In the genomic region with DNA sequence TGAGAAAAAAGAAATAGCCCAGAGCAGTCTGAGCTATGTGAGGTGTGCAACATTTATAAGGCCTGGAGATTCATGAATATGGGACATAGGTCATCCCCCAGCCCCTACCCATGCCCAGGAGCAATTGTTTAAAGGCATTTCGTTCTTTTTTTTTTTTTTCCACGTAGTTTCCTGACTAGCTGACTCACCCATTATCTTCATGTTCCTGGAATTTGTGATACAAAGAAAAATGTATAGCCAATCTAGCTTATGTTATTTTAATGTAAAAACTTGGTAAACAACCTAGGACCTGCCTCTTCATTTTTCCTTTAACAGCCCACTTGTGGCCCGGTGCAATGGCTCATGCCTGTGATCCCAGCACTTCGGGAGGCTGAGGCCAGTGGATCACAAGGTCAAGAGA, we compare ENCODE assay signal across 19 cellular contexts.
DNase-seq lines count a peak whose midpoint lies in the region; ATAC-seq and TF ChIP-seq lines count a peak whose summit lies in the region.
"Had no signal": no experiment of that assay in that cellular context is flagged by ENCODE, and none has a peak within 500 bp of the region (broad histone marks: within the 10 kb centered on the region; RNA-seq: fewer than 3 reads in every experiment).

No MANE protein-coding gene starts in this region.

- CTCF ChIA-PET in naive thymus-derived CD4-positive, alpha-beta T cell (lab: Charles Lee): no interaction called here

- H3K9me3 Mint-ChIP-seq in naive thymus-derived CD4-positive, alpha-beta T cell: peaks cover 0 to 17% (median 14%) of the 10 kb centered on the region in 11 donors

- no peak for ATAC-seq in naive thymus-derived CD4-positive, alpha-beta T cell
- no peak for ATAC-seq in GM19463 (IDR thresholded peaks at IDR 0.05; ENCODE audit: unreplicated experiment)

- intact Hi-C loops in naive thymus-derived CD4-positive, alpha-beta T cell (cut with micrococcal nuclease): loop anchor here (2.0 kb wide), 2 partner anchors 15 to 17 kb away; no protein-coding TSS in a partner anchor

- no peak overlapping the region for H3K9ac ChIP-seq in adipocyte (ENCODE audit: low read length)
- H3K9ac ChIP-seq: neural progenitor cell had no signal

- H3K27ac Mint-ChIP-seq in naive thymus-derived CD4-positive, alpha-beta T cell: peak overlapping the region in 2 of 9 donors; percentile 24 to 36
- H3K27ac Mint-ChIP-seq: activated naive CD8-positive, alpha-beta T cell treated with anti-CD3 and anti-CD28 coated beads for 36 hours; neural progenitor cell had no signal

- no peak for TF ChIP-seq CTCF in fibroblast of the aortic adventitia (IDR thresholded peaks at IDR 0.05; ENCODE audit: insufficient read depth, low read length)

- H3K9me3 ChIP-seq in adipocyte (ENCODE audit: control insufficient read depth, low read length): peaks cover 22% of the 10 kb centered on the region
- H3K9me3 ChIP-seq in naive thymus-derived CD4-positive, alpha-beta T cell (ENCODE audit: control insufficient read depth in 2 of 3, low read length in 3 of 3): peaks cover 0 to 5% (median 0%) of the 10 kb centered on the region in 3 experiments
- H3K9me3 ChIP-seq: suprapubic skin had no signal

- H3K4me1 ChIP-seq in adipocyte (ENCODE audit: control insufficient read depth, insufficient read depth, low read length): peaks cover 13% of the 10 kb centered on the region
- H3K4me1 ChIP-seq in naive thymus-derived CD4-positive, alpha-beta T cell (ENCODE audit: control insufficient read depth in 2 of 2, insufficient read depth in 2 of 2, low read length in 2 of 2): no peaks in the 10 kb centered on the region
- H3K4me1 ChIP-seq: neural progenitor cell, suprapubic skin had no signal

- no peak overlapping the region for H3K27ac ChIP-seq in naive thymus-derived CD4-positive, alpha-beta T cell (ENCODE audit: low read depth, low read length)
- H3K27ac ChIP-seq: neural progenitor cell, suprapubic skin had no signal

- H3K27me3 Mint-ChIP-seq in naive thymus-derived CD4-positive, alpha-beta T cell: no peaks in the 10 kb centered on the region
- H3K27me3 Mint-ChIP-seq: activated naive CD8-positive, alpha-beta T cell treated with anti-CD3 and anti-CD28 coated beads for 36 hours had no signal

- H3K4me3 ChIP-seq in adipocyte (ENCODE audit: low read length) (no peak overlapping the region), fibroblast of the aortic adventitia (ENCODE audit: low read depth, low read length) (no peak overlapping the region)
- no peak overlapping the region for H3K4me3 ChIP-seq in naive thymus-derived CD4-positive, alpha-beta T cell (ENCODE audit: low read length)
- H3K4me3 ChIP-seq: neural progenitor cell, suprapubic skin had no signal

- no peaks in the 10 kb centered on the region for H3K27me3 ChIP-seq in adipocyte (replicated peaks; ENCODE audit: control insufficient read depth, insufficient read depth, low read length)
- no peaks in the 10 kb centered on the region for H3K27me3 ChIP-seq in naive thymus-derived CD4-positive, alpha-beta T cell (ENCODE audit: control insufficient read depth in 2 of 2, insufficient read depth in 2 of 2, low read length in 2 of 2)
- H3K27me3 ChIP-seq: neural progenitor cell, suprapubic skin had no signal

- H3K4me3 Mint-ChIP-seq in naive thymus-derived CD4-positive, alpha-beta T cell: no peak overlapping the region
- H3K4me3 Mint-ChIP-seq: activated naive CD8-positive, alpha-beta T cell treated with anti-CD3 and anti-CD28 coated beads for 36 hours; immature natural killer cell; neural progenitor cell had no signal

- H3K36me3 ChIP-seq in adipocyte (ENCODE audit: control insufficient read depth, insufficient read depth, low read length, severe bottlenecking): peaks cover 50% of the 10 kb centered on the region
- peaks cover 0 to 12% (median 0%) of the 10 kb centered on the region in 3 experiments for H3K36me3 ChIP-seq in naive thymus-derived CD4-positive, alpha-beta T cell (ENCODE audit: control insufficient read depth in 2 of 3, insufficient read depth in 3 of 3, low read length in 3 of 3)

- POLR2A ChIA-PET in naive thymus-derived CD4-positive, alpha-beta T cell (lab: Charles Lee): interaction anchor here (1.2 kb wide), 1 partner anchor 21 kb away, joined by 3 read pairs; no protein-coding TSS in a partner anchor

- DNase-seq in EL: peak; percentile 63
- peak; percentile 51 for DNase-seq in HS-5 (ENCODE audit: low read depth)
- peak; percentile 45 for DNase-seq in adipocyte (ENCODE audit: low read depth)
- DNase-seq in fibroblast of the aortic adventitia (ENCODE audit: low read depth): peak; percentile 78
- no peak for DNase-seq in naive thymus-derived CD4-positive, alpha-beta T cell
- no peak for DNase-seq in T-helper 2 cell
- DNase-seq in AG08395 (ENCODE audit: low spot score): no peak
- DNase-seq: activated CD4-positive, CD25-positive, alpha-beta regulatory T cell; activated naive CD8-positive, alpha-beta T cell treated with anti-CD3 and anti-CD28 coated beads for 36 hours; Calu3; immature natural killer cell; mesenchymal stem cell; NCI-H1930; NCI-H526; stimulated activated CD4-positive, alpha-beta T cell treated with anti-CD3 and anti-CD28 coated beads, Interleukin-2, amount 100 ng/mL, for 48 hours; SW 1271 had no signal

- H3K36me3 Mint-ChIP-seq in naive thymus-derived CD4-positive, alpha-beta T cell: peaks cover 18 to 69% (median 66%) of the 10 kb centered on the region in 5 donors
- H3K36me3 Mint-ChIP-seq: neural progenitor cell had no signal

- peaks cover 7 to 58% (median 31%) of the 10 kb centered on the region in 7 donors for H3K4me1 Mint-ChIP-seq in naive thymus-derived CD4-positive, alpha-beta T cell
- H3K4me1 Mint-ChIP-seq: neural progenitor cell had no signal

Comparison
In these comparisons a context has a peak if more than half of its experiments do, and no peak if none do; other contexts are left out.
1. DNase-seq: peak in EL (single experiment), HS-5 (single experiment), adipocyte (single experiment) and fibroblast of the aortic adventitia (single experiment); none in naive thymus-derived CD4-positive, alpha-beta T cell (0 of 9), T-helper 2 cell (0 of 5) and AG08395 (single experiment).